Comparison of ENCODE assay signal across 11 cellular contexts in the genomic region with DNA sequence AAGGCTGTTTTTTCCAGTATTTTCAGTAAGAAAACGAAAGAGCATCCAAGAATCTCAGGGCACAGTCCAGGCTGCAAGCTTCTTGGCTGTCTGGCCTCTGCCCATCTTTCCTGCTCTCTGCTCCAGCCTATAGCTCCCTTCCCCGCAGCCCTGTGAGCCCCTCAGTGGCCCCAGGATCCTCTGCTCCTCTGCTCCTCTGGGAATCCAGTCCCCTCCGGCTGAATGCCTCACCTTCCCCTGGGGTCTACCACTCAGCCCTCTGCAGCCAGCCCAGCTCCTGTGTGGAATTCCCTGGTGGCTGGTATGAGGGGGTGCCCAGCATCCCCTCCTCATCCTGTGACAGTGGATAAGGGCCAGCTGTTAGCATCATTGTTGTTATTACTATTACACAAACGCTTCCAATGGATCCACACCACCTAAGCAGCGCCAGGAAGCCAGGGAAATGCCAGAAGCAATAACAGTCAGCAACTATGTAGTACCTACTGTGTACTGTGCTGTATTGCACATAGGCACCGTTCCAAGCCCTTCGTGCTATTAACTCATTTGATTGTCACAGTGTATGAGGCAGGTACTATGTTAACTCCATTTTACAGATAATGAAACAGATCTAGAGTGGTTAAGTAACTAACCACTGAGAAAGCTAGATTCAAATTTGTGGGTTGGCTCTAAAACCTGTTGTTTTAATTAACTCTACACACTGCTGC.
DNase-seq lines count a peak whose midpoint lies in the region; ATAC-seq and TF ChIP-seq lines count a peak whose summit lies in the region.
"Had no signal": no experiment of that assay in that cellular context is flagged by ENCODE, and none has a peak within 500 bp of the region (broad histone marks: within the 10 kb centered on the region; RNA-seq: fewer than 3 reads in every experiment).

No MANE protein-coding gene starts in this region.

- no peaks in the 10 kb centered on the region for H3K9me3 ChIP-seq in mammary epithelial cell (replicated peaks; ENCODE audit: insufficient read depth, low read length)
- H3K9me3 ChIP-seq in uterus, result no peaks in the 10 kb centered on the region

- intact Hi-C loops in mammary epithelial cell (cut with micrococcal nuclease) (no loop called here), MCF 10A (cut with micrococcal nuclease) (loop anchor here (5.0 kb wide), 1 partner anchor 33 kb away; no protein-coding TSS in a partner anchor), uterus (cut with DNase I; ENCODE audit: low total_unique reads) (no loop called here)

- POLR2A ChIA-PET in MCF 10A (lab: Yijun Ruan, JAX), result interaction anchor here (0.6 to 3.9 kb wide), 8 partner anchors 16 to 263 kb away, joined by 3 to 35 read pairs (median 8); no protein-coding TSS in a partner anchor

- H3K36me3 ChIP-seq in mammary epithelial cell (ENCODE audit: insufficient read depth, low read length) (no peaks in the 10 kb centered on the region), uterus (no peaks in the 10 kb centered on the region)

- dilution Hi-C loops in mammary epithelial cell (cut with HindIII; ENCODE audit: low sequenced_read_pairs), result loop anchor here (5.0 kb wide), 6 partner anchors 38 to 328 kb away; no protein-coding TSS in a partner anchor

- no peaks in the 10 kb centered on the region for H3K79me2 ChIP-seq in mammary epithelial cell (ENCODE audit: insufficient read depth, low read length)

- H3K4me1 ChIP-seq in mammary epithelial cell (ENCODE audit: insufficient read depth, low read length), result peaks cover 13% of the 10 kb centered on the region
- H3K4me1 ChIP-seq in uterus, result peaks cover 0 to 4% of the 10 kb centered on the region in 2 donors

- ATAC-seq in HG02870 (IDR thresholded peaks at IDR 0.05; ENCODE audit: unreplicated experiment) (peak; percentile 68), GM18873 (IDR thresholded peaks at IDR 0.05; ENCODE audit: low FRiP score, unreplicated experiment) (no peak)

- 83% methylated on average over 7 of the region's 7 CpGs for WGBS in mammary epithelial cell (ENCODE audit: low coverage, missing lambda C conversion rate)

- CTCF ChIA-PET in mammary epithelial cell (lab: Charles Lee; ENCODE audit: low non-redundant PET) (no interaction called here), MCF 10A (lab: Yijun Ruan, JAX) (interaction anchor here (0.5 to 3.0 kb wide), 9 partner anchors 10 to 532 kb away, joined by 3 to 13 read pairs (median 4); no protein-coding TSS in a partner anchor)

- H3K27me3 Mint-ChIP-seq in MCF 10A (ENCODE audit: insufficient read depth, unreplicated experiment), result no peaks in the 10 kb centered on the region

- H3K4me1 Mint-ChIP-seq in MCF 10A (ENCODE audit: insufficient read depth, unreplicated experiment), result peaks cover 28% of the 10 kb centered on the region

- no peak overlapping the region for H3K27ac Mint-ChIP-seq in MCF 10A (ENCODE audit: low read depth, unreplicated experiment)
- H3K27ac Mint-ChIP-seq: activated naive CD4-positive, alpha-beta T cell treated with anti-CD3 and anti-CD28 coated beads for 36 hours had no signal

- H2AFZ ChIP-seq in mammary epithelial cell (ENCODE audit: low read depth, low read length), result peak overlapping the region; percentile 16

- no peaks in the 10 kb centered on the region for H3K36me3 Mint-ChIP-seq in MCF 10A (ENCODE audit: insufficient read depth, unreplicated experiment)

- no peak for TF ChIP-seq POLR2A in uterus (IDR thresholded peaks at IDR 0.05)

- no peak overlapping the region for H3K9ac ChIP-seq in mammary epithelial cell (ENCODE audit: insufficient read depth, low read length)

- H3K27ac ChIP-seq in mammary epithelial cell (ENCODE audit: insufficient read depth, low read depth, low read length), result no peak overlapping the region
- H3K27ac ChIP-seq in uterus, result peak overlapping the region; percentile 89 to 91

- in situ Hi-C loops in mammary epithelial cell (cut with MboI; ENCODE audit: low sequenced_read_pairs in 2 of 2), result no loop called here

- H3K4me2 ChIP-seq in mammary epithelial cell (ENCODE audit: insufficient read depth, low read depth, low read length), result no peak overlapping the region

- H3K4me3 ChIP-seq in mammary epithelial cell (replicated peaks in 1 of 3; ENCODE audit: insufficient read depth in 1 of 3, low read depth in 2 of 3, low read length in 3 of 3) (no peak overlapping the region), uterus (no peak overlapping the region)

- no peaks in the 10 kb centered on the region for H3K9me3 Mint-ChIP-seq in MCF 10A (ENCODE audit: unreplicated experiment)
- H3K9me3 Mint-ChIP-seq: activated naive CD4-positive, alpha-beta T cell treated with anti-CD3 and anti-CD28 coated beads for 36 hours had no signal

- H3K4me3 Mint-ChIP-seq in MCF 10A (ENCODE audit: unreplicated experiment), result no peak overlapping the region
- H3K4me3 Mint-ChIP-seq: activated naive CD4-positive, alpha-beta T cell treated with anti-CD3 and anti-CD28 coated beads for 36 hours had no signal

- no peaks in the 10 kb centered on the region for H3K27me3 ChIP-seq in mammary epithelial cell (ENCODE audit: insufficient read depth, low read length)
- H3K27me3 ChIP-seq in uterus, result no peaks in the 10 kb centered on the region

- TF ChIP-seq CTCF in mammary epithelial cell (conservative IDR thresholded peaks at IDR 0.05 in 1 of 2, IDR thresholded peaks at IDR 0.05 in 1 of 2; ENCODE audit: extremely low read depth in 1 of 2, insufficient read depth in 1 of 2, low read depth in 1 of 2, low read length in 2 of 2) (no peak), MCF 10A (IDR thresholded peaks at IDR 0.05; ENCODE audit: unreplicated experiment) (no peak), uterus (IDR thresholded peaks at IDR 0.05) (no peak)

- DNase-seq in mammary epithelial cell (no peak), MCF 10A (ENCODE audit: unreplicated experiment) (no peak), NCI-H2171 treated with DMSO at 0.1 percent for 48 hours (lab: John Stamatoyannopoulos, UW) (peak; percentile 73), uterus (no peak)
- no peak for DNase-seq in stimulated activated CD4-positive, alpha-beta T cell treated with anti-CD3 and anti-CD28 coated beads, Interleukin-4, amount 100 ng/mL, for 4 hours
- DNase-seq in activated naive CD4-positive, alpha-beta T cell treated with anti-CD3 and anti-CD28 coated beads, Interleukin-2, amount 50 U/mL, for 16 hours, result no peak
- DNase-seq: activated naive CD4-positive, alpha-beta T cell treated with anti-CD3 and anti-CD28 coated beads for 36 hours; islet precursor cell; NCI-H526 had no signal

- BruUV-seq in mammary epithelial cell (replicated peaks; lab: Mats Ljungman, UMichigan) (no TSS peak), MCF 10A (replicated peaks; lab: Mats Ljungman, UMichigan) (no TSS peak)

- no peaks in the 10 kb centered on the region for H4K20me1 ChIP-seq in mammary epithelial cell (ENCODE audit: insufficient read depth, low read length)
